ENCODE assay signal across 8 cellular contexts in the genomic region with DNA sequence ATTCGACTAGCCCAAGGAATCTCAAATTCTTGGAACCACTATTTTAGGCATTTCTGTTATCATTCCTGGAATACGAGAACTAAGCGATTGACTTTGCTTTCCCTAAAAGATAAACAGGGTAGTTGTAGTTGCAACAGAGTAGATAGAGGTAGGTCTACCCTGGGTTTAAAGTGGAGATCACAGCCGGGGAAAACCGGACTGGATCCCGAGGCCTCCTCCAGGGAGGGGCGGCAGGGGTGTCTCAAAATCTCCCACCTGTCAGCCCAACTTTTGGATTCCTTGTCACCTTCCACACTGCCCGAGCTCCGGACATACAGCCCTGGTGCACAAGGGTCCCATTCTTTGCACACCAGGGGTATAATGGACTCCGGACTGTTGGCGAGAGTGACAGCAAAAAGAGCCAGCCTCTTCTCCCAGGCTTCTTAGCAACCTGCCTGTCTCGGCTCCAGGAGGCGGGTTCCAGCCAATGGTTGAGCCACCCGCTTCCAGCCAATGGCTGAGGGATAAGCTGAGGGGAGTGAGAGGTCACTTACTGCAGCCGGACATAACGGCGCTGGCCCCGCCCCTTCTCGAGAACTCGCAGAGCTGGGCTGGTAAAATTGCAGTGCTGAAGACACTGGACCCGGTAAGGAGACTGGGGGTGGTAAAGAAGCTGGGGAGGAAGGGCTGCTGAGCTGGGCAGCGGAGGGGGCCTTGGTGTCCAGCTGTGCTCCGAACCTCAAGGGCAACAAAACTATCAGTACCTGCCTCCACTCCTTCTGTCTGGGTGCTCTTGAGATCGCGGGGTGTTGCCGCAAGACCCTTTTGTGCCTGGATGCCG. TPM values are rescaled to one million over a fixed set of nuclear protein-coding genes. Genes with fewer than 3 reads are reported as not detected.
DNase-seq lines count a peak whose midpoint lies in the region; ATAC-seq and TF ChIP-seq lines count a peak whose summit lies in the region.

SUOX (plus strand) TSS at position 562 of the 820 bp plus-strand sequence. CDS start 4,946 bp downstream, outside the sequence.

- H3K4me1 Mint-ChIP-seq in T-helper 1 cell treated with Interleukin-12 subunit alpha and Interleukin-12 subunit beta and Interleukin-4 antibody, amounts not matched to agents 30 μg/mL and 1 μg/mL, for 36 hours (ENCODE audit: low read depth) = peaks cover 24% of the 10 kb centered on the region

- intact Hi-C loops in dorsolateral prefrontal cortex (cut with DNase I) = loop anchor here (1.0 to 10.0 kb wide), 5 partner anchors 9 to 120 kb away; partner anchors contain the start of genes RPS26 (in 2 of the 2), ERBB3 (in 1 of the 2), RPL41 (in 1 of the 2) and ZC3H10 (in 1 of the 2)

- no peaks in the 10 kb centered on the region for H3K9me3 Mint-ChIP-seq in T-helper 1 cell treated with Interleukin-12 subunit alpha and Interleukin-12 subunit beta and Interleukin-4 antibody, amounts not matched to agents 30 μg/mL and 1 μg/mL, for 36 hours

- H3K4me3 ChIP-seq in AG09309 (ENCODE audit: control insufficient read depth, low read depth, low read length) (peak within 1 kb of the TSS; percentile 82), dorsolateral prefrontal cortex (peak within 1 kb of the TSS; percentile 57 to 96 (median 79))

- DNase-seq in AG09309 (ENCODE audit: low read depth) = peak; percentile 92
- peak; percentile 71 for DNase-seq in NCI-H1417 treated with DMSO at 0.1 percent for 48 hours (lab: John Stamatoyannopoulos, UW)
- DNase-seq in dorsolateral prefrontal cortex = peak; percentile 90 to 99 (median 98)
- peak; percentile 99 for DNase-seq in left kidney (ENCODE audit: low read depth, low spot score)
- DNase-seq in stimulated activated CD8-positive, alpha-beta memory T cell treated with anti-CD3 and anti-CD28 coated beads, Interleukin-4, amount 100 ng/mL, for 24 hours (ENCODE audit: low read depth) = peak; percentile 17

- H3K27ac Mint-ChIP-seq in T-helper 1 cell treated with Interleukin-12 subunit alpha and Interleukin-12 subunit beta and Interleukin-4 antibody, amounts not matched to agents 30 μg/mL and 1 μg/mL, for 36 hours = peak within 1 kb of the TSS; percentile 26

- no peaks in the 10 kb centered on the region for H3K27me3 ChIP-seq in dorsolateral prefrontal cortex

- H3K27me3 Mint-ChIP-seq in T-helper 1 cell treated with Interleukin-12 subunit alpha and Interleukin-12 subunit beta and Interleukin-4 antibody, amounts not matched to agents 30 μg/mL and 1 μg/mL, for 36 hours (ENCODE audit: low read depth) = no peaks in the 10 kb centered on the region

- peak within 1 kb of the TSS; percentile 25 to 96 (median 89) for H3K27ac ChIP-seq in dorsolateral prefrontal cortex

- TF ChIP-seq CTCF in AG09309 (IDR thresholded peaks at IDR 0.05; ENCODE audit: control insufficient read depth, insufficient read depth, low read depth, low read length, missing control alignments) (no peak), dorsolateral prefrontal cortex (IDR thresholded peaks at IDR 0.05 in 54 of 56, conservative IDR thresholded peaks at IDR 0.05 in 2 of 56; ENCODE audit: low read depth in 1 of 56, partially characterized antibody in 56 of 56) (peak in 24 of 56 donors; percentile 15 to 52 (median 30))

- peak within 1 kb of the TSS; percentile 79 for H3K4me3 Mint-ChIP-seq in T-helper 1 cell treated with Interleukin-12 subunit alpha and Interleukin-12 subunit beta and Interleukin-4 antibody, amounts not matched to agents 30 μg/mL and 1 μg/mL, for 36 hours

- ATAC-seq in GM18502 (IDR thresholded peaks at IDR 0.05; ENCODE audit: poor library complexity, unreplicated experiment) (peak; percentile 98), HG02840 (IDR thresholded peaks at IDR 0.05; ENCODE audit: low FRiP score, unreplicated experiment) (peak; percentile 95)

- H3K36me3 Mint-ChIP-seq in T-helper 1 cell treated with Interleukin-12 subunit alpha and Interleukin-12 subunit beta and Interleukin-4 antibody, amounts not matched to agents 30 μg/mL and 1 μg/mL, for 36 hours (ENCODE audit: low read depth) = peaks cover 23% of the 10 kb centered on the region

RNA-seq across cellular contexts. Expression of gene SUOX, which starts in this region (rescaled TPM):
- 10 to 100 TPM; 19.5 to 39.8 (median 28.4) TPM for total RNA-seq in dorsolateral prefrontal cortex

Comparison
In these comparisons a context has a peak if more than half of its experiments do, and no peak if none do; other contexts are left out.
1. Peak in every context shown above with its lines: DNase-seq, ATAC-seq, H3K4me3 ChIP-seq and H3K27ac ChIP-seq.
2. DNase-seq: peak in every context shown above with its lines; median percentile 99 in left kidney; 98 in dorsolateral prefrontal cortex; 92 in AG09309; 71 in NCI-H1417 treated with DMSO at 0.1 percent for 48 hours; 17 in stimulated activated CD8-positive, alpha-beta memory T cell treated with anti-CD3 and anti-CD28 coated beads, Interleukin-4, amount 100 ng/mL, for 24 hours.